17 cellular contexts compared by ENCODE assay signal in genomic region chr9:132516911-132517310, GRCh38.
"Had no signal": no experiment of that assay in that cellular context is flagged by ENCODE, and none has a peak within 500 bp of the region (broad histone marks: within the 10 kb centered on the region; RNA-seq: fewer than 3 reads in every experiment).

No MANE protein-coding gene starts in this region.

- H3K4me1 ChIP-seq: gastroesophageal sphincter, heart left ventricle, left lung, transverse colon had no signal

- H3K4me3 ChIP-seq: gastroesophageal sphincter, heart left ventricle, left lung, transverse colon had no signal

- DNase-seq: activated CD4-positive, alpha-beta memory T cell treated with anti-CD3 and anti-CD28 coated beads, Interleukin-2, amount 10 ng/mL, durations not matched to agents 7 days and 5 days; activated CD4-positive, alpha-beta T cell treated with anti-CD3 and anti-CD28 coated beads for 48 hours; activated CD4-positive, CD25-positive, alpha-beta regulatory T cell; activated CD8-positive, alpha-beta memory T cell treated with anti-CD3 and anti-CD28 coated beads, Interleukin-2, amount 10 ng/mL, durations not matched to agents 7 days and 5 days; activated naive CD4-positive, alpha-beta T cell; activated naive CD8-positive, alpha-beta T cell treated with anti-CD3 and anti-CD28 coated beads for 36 hours; amniotic stem cell; effector CD8-positive, alpha-beta T cell; heart left ventricle; left lung; stimulated activated CD4-positive, alpha-beta T cell treated with anti-CD3 and anti-CD28 coated beads, Interleukin-2, amount 100 ng/mL, for 24 hours; stimulated activated naive CD4-positive, alpha-beta T cell treated with Interleukin-2 at 50 U/mL for 16 hours; T-helper 9 cell; transverse colon had no signal

- H3K36me3 ChIP-seq: gastroesophageal sphincter, heart left ventricle, left lung, transverse colon had no signal

- H3K9me3 ChIP-seq: gastroesophageal sphincter, heart left ventricle, left lung, transverse colon had no signal

- ATAC-seq: activated CD8-positive, alpha-beta memory T cell treated with anti-CD3 and anti-CD28 coated beads, Interleukin-2, amount 10 ng/mL, durations not matched to agents 7 days and 5 days; esophagus mucosa; gastroesophageal sphincter; heart left ventricle; left lung; natural killer cell treated with Interleukin-12 subunit alpha and Interleukin-12 subunit beta and Interleukin-15 and Interleukin-18, amount 100 ng/mL, for 72 hours had no signal

- H3K27ac ChIP-seq: gastroesophageal sphincter, heart left ventricle, left lung, transverse colon had no signal
